ENCODE assay signal across 1 cellular context in genomic region chr20:10447028-10447427, GRCh38.
TF ChIP-seq lines count a peak whose summit lies in the region.

No MANE protein-coding gene starts in this region.

TF ChIP-seq in GM12878, 131 proteins besides CTCF, POLR2A, EP300 and RAD21 (continued from another document):
- TF ChIP-seq, protein P1, sequence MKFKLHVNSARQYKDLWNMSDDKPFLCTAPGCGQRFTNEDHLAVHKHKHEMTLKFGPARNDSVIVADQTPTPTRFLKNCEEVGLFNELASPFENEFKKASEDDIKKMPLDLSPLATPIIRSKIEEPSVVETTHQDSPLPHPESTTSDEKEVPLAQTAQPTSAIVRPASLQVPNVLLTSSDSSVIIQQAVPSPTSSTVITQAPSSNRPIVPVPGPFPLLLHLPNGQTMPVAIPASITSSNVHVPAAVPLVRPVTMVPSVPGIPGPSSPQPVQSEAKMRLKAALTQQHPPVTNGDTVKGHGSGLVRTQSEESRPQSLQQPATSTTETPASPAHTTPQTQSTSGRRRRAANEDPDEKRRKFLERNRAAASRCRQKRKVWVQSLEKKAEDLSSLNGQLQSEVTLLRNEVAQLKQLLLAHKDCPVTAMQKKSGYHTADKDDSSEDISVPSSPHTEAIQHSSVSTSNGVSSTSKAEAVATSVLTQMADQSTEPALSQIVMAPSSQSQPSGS (IDR thresholded peaks at IDR 0.05; ENCODE audit: low read length), result peak; percentile 80; the same call in 1 of the 2 replicates
- TF ChIP-seq IKZF2 (IDR thresholded peaks at IDR 0.05) (peak; percentile 72 to 87), MXI1 (IDR thresholded peaks at IDR 0.05; ENCODE audit: low read depth, low read length) (peak; percentile 67; the same call in 1 of the 2 replicates), KLF5 (IDR thresholded peaks at IDR 0.05; ENCODE audit: partially characterized antibody) (no peak), EED (IDR thresholded peaks at IDR 0.05; ENCODE audit: low read depth) (peak; percentile 51; the same call in 1 of the 2 replicates), MTA2 (IDR thresholded peaks at IDR 0.05; ENCODE audit: low read depth) (peak; percentile 99), ZNF592 (IDR thresholded peaks at IDR 0.05) (no peak), CREM (IDR thresholded peaks at IDR 0.05; ENCODE audit: low read depth) (peak; percentile 41; the same call in 1 of the 2 replicates), BCL11A (IDR thresholded peaks at IDR 0.05; ENCODE audit: low read depth, low read length) (peak; percentile 91), RCOR1 (conservative IDR thresholded peaks at IDR 0.05; ENCODE audit: low read depth, low read length) (no peak), RUNX3 (IDR thresholded peaks at IDR 0.05; ENCODE audit: low read length) (peak; percentile 92), FOXM1 (IDR thresholded peaks at IDR 0.05; ENCODE audit: low read depth, low read length) (peak; percentile 51; the same call in 1 of the 2 replicates), MTA3 (IDR thresholded peaks at IDR 0.05; ENCODE audit: borderline replicate concordance, low read length) (peak; percentile 72; the same call in 1 of the 2 replicates), ZNF207 (IDR thresholded peaks at IDR 0.05; ENCODE audit: borderline replicate concordance) (no peak), NRF1 (conservative IDR thresholded peaks at IDR 0.05; ENCODE audit: low read depth, low read length) (no peak), POU2F2 (IDR thresholded peaks at IDR 0.05; ENCODE audit: borderline replicate concordance, low read depth, low read length) (peak; percentile 94; the same call in 2 of the 3 replicates), FOXK2 (IDR thresholded peaks at IDR 0.05) (no peak), JUNB (IDR thresholded peaks at IDR 0.05) (peak; percentile 85), ZNF24 (IDR thresholded peaks at IDR 0.05) (peak; percentile 65; the same call in 1 of the 2 replicates), IRF4 (IDR thresholded peaks at IDR 0.05; ENCODE audit: low read depth, low read length) (peak; percentile 78; the same call in 1 of the 2 replicates), HCFC1 (IDR thresholded peaks at IDR 0.05; ENCODE audit: low read length) (no peak), BMI1 (IDR thresholded peaks at IDR 0.05; ENCODE audit: borderline replicate concordance) (peak; percentile 63; the same call in 1 of the 2 replicates), ATF7 (IDR thresholded peaks at IDR 0.05; ENCODE audit: low read depth) (peak; percentile 90), PML (IDR thresholded peaks at IDR 0.05; ENCODE audit: low read length) (no peak), PAX5 (IDR thresholded peaks at IDR 0.05; ENCODE audit: borderline replicate concordance, low read depth, low read length) (peak; percentile 67; the same call in 1 of the 2 replicates), SP1 (IDR thresholded peaks at IDR 0.05; ENCODE audit: low read depth, low read length) (peak; percentile 15), GATAD2B (conservative IDR thresholded peaks at IDR 0.05; ENCODE audit: low read depth) (no peak; the same call in 1 of the 2 replicates), MLLT1 (IDR thresholded peaks at IDR 0.05) (peak; percentile 93), ASH2L (IDR thresholded peaks at IDR 0.05; ENCODE audit: borderline replicate concordance, low read depth) (no peak), ETV6 (conservative IDR thresholded peaks at IDR 0.05 in 1 of 2, IDR thresholded peaks at IDR 0.05 in 1 of 2; ENCODE audit: borderline replicate concordance in 1 of 2, low read depth in 1 of 2) (no peak), BHLHE40 (IDR thresholded peaks at IDR 0.05; ENCODE audit: borderline replicate concordance in 1 of 2, low read depth in 2 of 2, low read length in 1 of 2) (peak; percentile 48 to 61; a peak in 3 of 4 replicates), NBN (IDR thresholded peaks at IDR 0.05) (peak; percentile 66; the same call in 1 of the 2 replicates), EGR1 (IDR thresholded peaks at IDR 0.05; ENCODE audit: borderline replicate concordance in 1 of 2, low read depth in 2 of 2, low read length in 2 of 2) (no peak), SMC3 (IDR thresholded peaks at IDR 0.05; ENCODE audit: borderline replicate concordance, low read length) (no peak), CEBPB (IDR thresholded peaks at IDR 0.05; ENCODE audit: borderline replicate concordance in 1 of 2, low read depth in 2 of 2, low read length in 2 of 2) (peak in 1 of 2 experiments; percentile 44; a peak in 1 of 4 replicates), NFXL1 (IDR thresholded peaks at IDR 0.05; ENCODE audit: borderline replicate concordance) (no peak), MEF2B (IDR thresholded peaks at IDR 0.05; ENCODE audit: partially characterized antibody, poor library complexity, severe bottlenecking) (peak; percentile 70), IKZF1 (conservative IDR thresholded peaks at IDR 0.05) (peak; percentile 50), NFIC (IDR thresholded peaks at IDR 0.05; ENCODE audit: low read depth, low read length) (peak; percentile 84), DPF2 (IDR thresholded peaks at IDR 0.05) (peak; percentile 94), CBFB (IDR thresholded peaks at IDR 0.05; ENCODE audit: low read depth) (0 out of 2 replicates have a peak, but pooled peaks have one; percentile 28), HDAC2 (IDR thresholded peaks at IDR 0.05) (no peak)
- TF ChIP-seq, protein P2, sequence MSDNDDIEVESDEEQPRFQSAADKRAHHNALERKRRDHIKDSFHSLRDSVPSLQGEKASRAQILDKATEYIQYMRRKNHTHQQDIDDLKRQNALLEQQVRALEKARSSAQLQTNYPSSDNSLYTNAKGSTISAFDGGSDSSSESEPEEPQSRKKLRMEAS (IDR thresholded peaks at IDR 0.05; ENCODE audit: low read depth, low read length), result no peak; the same call in 1 of the 2 replicates
- TF ChIP-seq, protein P3, sequence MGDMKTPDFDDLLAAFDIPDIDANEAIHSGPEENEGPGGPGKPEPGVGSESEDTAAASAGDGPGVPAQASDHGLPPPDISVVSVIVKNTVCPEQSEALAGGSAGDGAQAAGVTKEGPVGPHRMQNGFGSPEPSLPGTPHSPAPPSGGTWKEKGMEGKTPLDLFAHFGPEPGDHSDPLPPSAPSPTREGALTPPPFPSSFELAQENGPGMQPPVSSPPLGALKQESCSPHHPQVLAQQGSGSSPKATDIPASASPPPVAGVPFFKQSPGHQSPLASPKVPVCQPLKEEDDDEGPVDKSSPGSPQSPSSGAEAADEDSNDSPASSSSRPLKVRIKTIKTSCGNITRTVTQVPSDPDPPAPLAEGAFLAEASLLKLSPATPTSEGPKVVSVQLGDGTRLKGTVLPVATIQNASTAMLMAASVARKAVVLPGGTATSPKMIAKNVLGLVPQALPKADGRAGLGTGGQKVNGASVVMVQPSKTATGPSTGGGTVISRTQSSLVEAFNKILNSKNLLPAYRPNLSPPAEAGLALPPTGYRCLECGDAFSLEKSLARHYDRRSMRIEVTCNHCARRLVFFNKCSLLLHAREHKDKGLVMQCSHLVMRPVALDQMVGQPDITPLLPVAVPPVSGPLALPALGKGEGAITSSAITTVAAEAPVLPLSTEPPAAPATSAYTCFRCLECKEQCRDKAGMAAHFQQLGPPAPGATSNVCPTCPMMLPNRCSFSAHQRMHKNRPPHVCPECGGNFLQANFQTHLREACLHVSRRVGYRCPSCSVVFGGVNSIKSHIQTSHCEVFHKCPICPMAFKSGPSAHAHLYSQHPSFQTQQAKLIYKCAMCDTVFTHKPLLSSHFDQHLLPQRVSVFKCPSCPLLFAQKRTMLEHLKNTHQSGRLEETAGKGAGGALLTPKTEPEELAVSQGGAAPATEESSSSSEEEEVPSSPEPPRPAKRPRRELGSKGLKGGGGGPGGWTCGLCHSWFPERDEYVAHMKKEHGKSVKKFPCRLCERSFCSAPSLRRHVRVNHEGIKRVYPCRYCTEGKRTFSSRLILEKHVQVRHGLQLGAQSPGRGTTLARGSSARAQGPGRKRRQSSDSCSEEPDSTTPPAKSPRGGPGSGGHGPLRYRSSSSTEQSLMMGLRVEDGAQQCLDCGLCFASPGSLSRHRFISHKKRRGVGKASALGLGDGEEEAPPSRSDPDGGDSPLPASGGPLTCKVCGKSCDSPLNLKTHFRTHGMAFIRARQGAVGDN (IDR thresholded peaks at IDR 0.05), result peak; percentile 79; the same call in 1 of the 2 replicates
- TF ChIP-seq, protein P4, sequence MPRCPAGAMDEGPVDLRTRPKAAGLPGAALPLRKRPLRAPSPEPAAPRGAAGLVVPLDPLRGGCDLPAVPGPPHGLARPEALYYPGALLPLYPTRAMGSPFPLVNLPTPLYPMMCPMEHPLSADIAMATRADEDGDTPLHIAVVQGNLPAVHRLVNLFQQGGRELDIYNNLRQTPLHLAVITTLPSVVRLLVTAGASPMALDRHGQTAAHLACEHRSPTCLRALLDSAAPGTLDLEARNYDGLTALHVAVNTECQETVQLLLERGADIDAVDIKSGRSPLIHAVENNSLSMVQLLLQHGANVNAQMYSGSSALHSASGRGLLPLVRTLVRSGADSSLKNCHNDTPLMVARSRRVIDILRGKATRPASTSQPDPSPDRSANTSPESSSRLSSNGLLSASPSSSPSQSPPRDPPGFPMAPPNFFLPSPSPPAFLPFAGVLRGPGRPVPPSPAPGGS (IDR thresholded peaks at IDR 0.05; ENCODE audit: borderline replicate concordance, insufficient read depth, low read depth, low read length, poor library complexity, severe bottlenecking), result no peak
- TF ChIP-seq, protein P5, sequence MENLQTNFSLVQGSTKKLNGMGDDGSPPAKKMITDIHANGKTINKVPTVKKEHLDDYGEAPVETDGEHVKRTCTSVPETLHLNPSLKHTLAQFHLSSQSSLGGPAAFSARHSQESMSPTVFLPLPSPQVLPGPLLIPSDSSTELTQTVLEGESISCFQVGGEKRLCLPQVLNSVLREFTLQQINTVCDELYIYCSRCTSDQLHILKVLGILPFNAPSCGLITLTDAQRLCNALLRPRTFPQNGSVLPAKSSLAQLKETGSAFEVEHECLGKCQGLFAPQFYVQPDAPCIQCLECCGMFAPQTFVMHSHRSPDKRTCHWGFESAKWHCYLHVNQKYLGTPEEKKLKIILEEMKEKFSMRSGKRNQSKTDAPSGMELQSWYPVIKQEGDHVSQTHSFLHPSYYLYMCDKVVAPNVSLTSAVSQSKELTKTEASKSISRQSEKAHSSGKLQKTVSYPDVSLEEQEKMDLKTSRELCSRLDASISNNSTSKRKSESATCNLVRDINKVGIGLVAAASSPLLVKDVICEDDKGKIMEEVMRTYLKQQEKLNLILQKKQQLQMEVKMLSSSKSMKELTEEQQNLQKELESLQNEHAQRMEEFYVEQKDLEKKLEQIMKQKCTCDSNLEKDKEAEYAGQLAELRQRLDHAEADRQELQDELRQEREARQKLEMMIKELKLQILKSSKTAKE (IDR thresholded peaks at IDR 0.05; ENCODE audit: low read depth, poor library complexity, severe bottlenecking), result peak; percentile 72
- TF ChIP-seq, protein P6, sequence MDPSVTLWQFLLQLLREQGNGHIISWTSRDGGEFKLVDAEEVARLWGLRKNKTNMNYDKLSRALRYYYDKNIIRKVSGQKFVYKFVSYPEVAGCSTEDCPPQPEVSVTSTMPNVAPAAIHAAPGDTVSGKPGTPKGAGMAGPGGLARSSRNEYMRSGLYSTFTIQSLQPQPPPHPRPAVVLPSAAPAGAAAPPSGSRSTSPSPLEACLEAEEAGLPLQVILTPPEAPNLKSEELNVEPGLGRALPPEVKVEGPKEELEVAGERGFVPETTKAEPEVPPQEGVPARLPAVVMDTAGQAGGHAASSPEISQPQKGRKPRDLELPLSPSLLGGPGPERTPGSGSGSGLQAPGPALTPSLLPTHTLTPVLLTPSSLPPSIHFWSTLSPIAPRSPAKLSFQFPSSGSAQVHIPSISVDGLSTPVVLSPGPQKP (IDR thresholded peaks at IDR 0.05; ENCODE audit: low read depth, low read length), result no peak
